14 cellular contexts compared by ENCODE assay signal in genomic region chr2:95347681-95348608, GRCh38. TPM values are rescaled to one million over a fixed set of nuclear protein-coding genes. Genes with fewer than 3 reads are reported as not detected.
A peak's percentile ranks its signal among the peaks of the same experiment; 100 is the strongest.
DNase-seq lines count a peak whose midpoint lies in the region; ATAC-seq and TF ChIP-seq lines count a peak whose summit lies in the region.
"Had no signal": no experiment of that assay in that cellular context is flagged by ENCODE, and none has a peak within 500 bp of the region (broad histone marks: within the 10 kb centered on the region; RNA-seq: fewer than 3 reads in every experiment).

No MANE protein-coding gene starts in this region.

- H3K27me3 Mint-ChIP-seq in activated naive CD4-positive, alpha-beta T cell treated with anti-CD3 and anti-CD28 coated beads, Interleukin-2, amount 50 U/mL, for 24 hours, result peaks cover 19% of the 10 kb centered on the region
- H3K27me3 Mint-ChIP-seq in activated naive CD4-positive, alpha-beta T cell treated with anti-CD3 and anti-CD28 coated beads for 36 hours (ENCODE audit: low read depth), result peaks cover 34% of the 10 kb centered on the region
- peaks cover 26 to 66% (median 34%) of the 10 kb centered on the region in 3 donors for H3K27me3 Mint-ChIP-seq in naive B cell

- TF ChIP-seq CTCF in breast epithelium (IDR thresholded peaks at IDR 0.05), result no peak
- TF ChIP-seq CTCF in testis (IDR thresholded peaks at IDR 0.05), result no peak

- H3K9me3 ChIP-seq in breast epithelium, result no peaks in the 10 kb centered on the region
- H3K9me3 ChIP-seq in testis, result no peaks in the 10 kb centered on the region
- H3K9me3 ChIP-seq: gastrocnemius medialis, upper lobe of left lung had no signal

- no peaks in the 10 kb centered on the region for H3K4me1 Mint-ChIP-seq in activated naive CD4-positive, alpha-beta T cell treated with anti-CD3 and anti-CD28 coated beads, Interleukin-2, amount 50 U/mL, for 24 hours
- H3K4me1 Mint-ChIP-seq in activated naive CD4-positive, alpha-beta T cell treated with anti-CD3 and anti-CD28 coated beads for 36 hours (ENCODE audit: low read depth), result peaks cover 3% of the 10 kb centered on the region
- H3K4me1 Mint-ChIP-seq in naive B cell, result peaks cover 0 to 10% (median 3%) of the 10 kb centered on the region in 3 donors

- H3K27ac ChIP-seq in breast epithelium, result peak overlapping the region in 1 of 2 donors; percentile 83
- H3K27ac ChIP-seq in testis, result peak overlapping the region; percentile 67 to 79
- H3K27ac ChIP-seq: upper lobe of left lung had no signal

- H3K36me3 ChIP-seq in breast epithelium (no peaks in the 10 kb centered on the region), testis (ENCODE audit: low read depth, missing control alignments) (no peaks in the 10 kb centered on the region)
- H3K36me3 ChIP-seq: gastrocnemius medialis, upper lobe of left lung had no signal

- TF ChIP-seq POLR2A in breast epithelium (IDR thresholded peaks at IDR 0.05), result no peak
- TF ChIP-seq POLR2A in testis (IDR thresholded peaks at IDR 0.05), result no peak

- H3K9me3 Mint-ChIP-seq in activated naive CD4-positive, alpha-beta T cell treated with anti-CD3 and anti-CD28 coated beads, Interleukin-2, amount 50 U/mL, for 24 hours, result no peaks in the 10 kb centered on the region
- H3K9me3 Mint-ChIP-seq in activated naive CD4-positive, alpha-beta T cell treated with anti-CD3 and anti-CD28 coated beads for 36 hours, result no peaks in the 10 kb centered on the region
- H3K9me3 Mint-ChIP-seq in naive B cell, result peaks cover 0 to 2% (median 0%) of the 10 kb centered on the region in 7 donors

- intact Hi-C loops in activated naive CD4-positive, alpha-beta T cell treated with anti-CD3 and anti-CD28 coated beads for 36 hours (cut with micrococcal nuclease), result no loop called here
- intact Hi-C loops in breast epithelium (cut with DNase I; ENCODE audit: low total_unique reads), result no loop called here
- intact Hi-C loops in testis (cut with DNase I; ENCODE audit: low total_unique reads), result loop anchor here (5.0 kb wide), 1 partner anchor 39 kb away; no protein-coding TSS in a partner anchor

- H3K4me3 ChIP-seq in breast epithelium (peak overlapping the region; percentile 64 to 89 (median 69)), testis (peak overlapping the region; percentile 66 to 70)

- H3K4me1 ChIP-seq in breast epithelium (no peaks in the 10 kb centered on the region), testis (peaks cover 37% of the 10 kb centered on the region)

- CTCF ChIA-PET in activated naive CD4-positive, alpha-beta T cell treated with anti-CD3 and anti-CD28 coated beads for 36 hours (lab: Charles Lee), result no interaction called here

- 17 to 39% methylated on average over 18 to 21 of the region's 22 CpGs for WGBS in testis, 2 donors

- no peak overlapping the region for H3K27ac Mint-ChIP-seq in activated naive CD4-positive, alpha-beta T cell treated with anti-CD3 and anti-CD28 coated beads, Interleukin-2, amount 50 U/mL, for 24 hours
- no peak overlapping the region for H3K27ac Mint-ChIP-seq in activated naive CD4-positive, alpha-beta T cell treated with anti-CD3 and anti-CD28 coated beads for 36 hours
- H3K27ac Mint-ChIP-seq in naive B cell, result peak overlapping the region in 1 of 6 donors; percentile 18

- ATAC-seq in naive B cell (ENCODE audit: low read depth in 2 of 2), result no peak
- ATAC-seq in stimulated activated naive CD8-positive, alpha-beta T cell treated with anti-CD3 and anti-CD28 coated beads, Interleukin-15, Interleukin-2, amounts not matched to agents 100 U/mL and 50 U/mL, for 24 hours, result no peak
- ATAC-seq: gastrocnemius medialis had no signal

- no peak for DNase-seq in activated naive CD4-positive, alpha-beta T cell treated with anti-CD3 and anti-CD28 coated beads for 36 hours
- DNase-seq in breast epithelium (ENCODE audit: low spot score in 2 of 2) (peak in 1 of 2 donors; percentile 48), naive B cell (no peak), testis (peak; percentile 9), HUDEP-2 (lab: John Stamatoyannopoulos, UW; ENCODE audit: unreplicated experiment in 76 of 76) (no peak), HK-2 (ENCODE audit: unreplicated experiment) (no peak)
- no peak for DNase-seq in stimulated activated naive CD8-positive, alpha-beta T cell treated with anti-CD3 and anti-CD28 coated beads, Interleukin-15, Interleukin-2, amounts not matched to agents 100 U/mL and 50 U/mL, for 24 hours
- DNase-seq: activated CD4-positive, CD25-positive, alpha-beta regulatory T cell treated with anti-CD3 and anti-CD28 coated beads, Interleukin-2, amount 50 U/mL, for 72 hours; gastrocnemius medialis; NCI-H2171; OCI-M1 had no signal

- H3K4me3 Mint-ChIP-seq in activated naive CD4-positive, alpha-beta T cell treated with anti-CD3 and anti-CD28 coated beads, Interleukin-2, amount 50 U/mL, for 24 hours, result peak overlapping the region; percentile 70
- H3K4me3 Mint-ChIP-seq in activated naive CD4-positive, alpha-beta T cell treated with anti-CD3 and anti-CD28 coated beads for 36 hours, result no peak overlapping the region
- peak overlapping the region in 7 of 8 donors; percentile 15 to 81 (median 50) for H3K4me3 Mint-ChIP-seq in naive B cell

- H3K27me3 ChIP-seq in breast epithelium (no peaks in the 10 kb centered on the region), testis (no peaks in the 10 kb centered on the region)

- no peaks in the 10 kb centered on the region for H3K36me3 Mint-ChIP-seq in activated naive CD4-positive, alpha-beta T cell treated with anti-CD3 and anti-CD28 coated beads, Interleukin-2, amount 50 U/mL, for 24 hours
- H3K36me3 Mint-ChIP-seq in activated naive CD4-positive, alpha-beta T cell treated with anti-CD3 and anti-CD28 coated beads for 36 hours (ENCODE audit: low read depth), result no peaks in the 10 kb centered on the region
- no peaks in the 10 kb centered on the region for H3K36me3 Mint-ChIP-seq in naive B cell

RNA-seq across cellular contexts. Expression of gene KCNIP3, which starts 50.8 kb away (rescaled TPM):
- not detected for total RNA-seq in activated naive CD4-positive, alpha-beta T cell treated with anti-CD3 and anti-CD28 coated beads for 36 hours
- total RNA-seq in breast epithelium (10 to 100 TPM; 14.4 to 30.1 (median 15.1) TPM), testis (10 to 100 TPM; 43.4 to 69.1 TPM)
- polyA plus RNA-seq in naive B cell (ENCODE audit: low read depth in 6 of 6) (not detected), testis (ENCODE audit: insufficient read depth, low read depth, low replicate concordance) (23.9 TPM)
- total RNA-seq: T-helper 1 cell treated with Interleukin-12 subunit alpha and Interleukin-12 subunit beta and Interleukin-4 antibody, amounts not matched to agents 30 ng/mL and 1 ng/mL, for 36 hours had no signal

RNA-seq across cellular contexts. Expression of gene FAHD2A, which starts 54.6 kb away (rescaled TPM):
- total RNA-seq in activated naive CD4-positive, alpha-beta T cell treated with anti-CD3 and anti-CD28 coated beads for 36 hours, result 10 to 100 TPM; 49.3 to 50.7 TPM
- total RNA-seq in breast epithelium (10 to 100 TPM; 19.3 to 50.1 (median 24.3) TPM), testis (10 to 100 TPM; 48.5 to 48.9 TPM)
- polyA plus RNA-seq in naive B cell (ENCODE audit: low read depth in 6 of 6) (10 to 100 TPM in 4 of 6 donors, 1 to 10 TPM in 2; 6.7 to 29.3 (median 11.1) TPM), testis (ENCODE audit: insufficient read depth, low read depth, low replicate concordance) (73.8 TPM)

Comparison
In these comparisons a context has a peak if more than half of its experiments do, and no peak if none do; other contexts are left out.
1. RNA of gene KCNIP3, which starts 50.8 kb away (total RNA-seq): 43.4 to 69.1 TPM in testis and 14.4 to 30.1 TPM in breast epithelium; not detected in activated naive CD4-positive, alpha-beta T cell treated with anti-CD3 and anti-CD28 coated beads for 36 hours; every median in the first group is over 10 times any median in the second.